19 cellular contexts compared by ENCODE assay signal in the genomic region with DNA sequence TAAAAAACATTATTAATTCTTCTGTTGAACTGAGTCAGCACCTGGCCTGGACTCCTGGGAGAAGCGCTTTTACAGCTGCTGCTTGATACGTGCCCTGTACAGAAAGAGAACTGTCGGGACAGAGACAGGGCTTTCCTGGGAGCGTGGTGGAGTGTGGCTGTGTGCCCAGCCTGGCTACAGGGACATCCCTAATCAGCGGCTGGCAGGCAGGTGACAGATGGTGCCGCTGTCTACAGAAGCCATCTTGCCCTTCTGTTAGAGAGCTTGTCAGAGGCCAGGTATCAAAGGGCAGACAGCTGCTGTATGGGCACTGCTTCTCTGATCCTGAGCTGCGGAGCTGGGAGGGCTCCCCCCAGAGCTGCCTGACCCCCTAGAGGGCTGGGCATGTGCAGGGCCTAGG.
DNase-seq lines count a peak whose midpoint lies in the region; ATAC-seq and TF ChIP-seq lines count a peak whose summit lies in the region.
"Had no signal": no experiment of that assay in that cellular context is flagged by ENCODE, and none has a peak within 500 bp of the region (broad histone marks: within the 10 kb centered on the region; RNA-seq: fewer than 3 reads in every experiment).

No MANE protein-coding gene starts in this region.

- WGBS in endodermal cell (ENCODE audit: insufficient coverage in 1 of 2, insufficient read length in 1 of 2), 2 experiments, result 93 to 98% methylated on average over 6 to 7 of the region's 7 CpGs

- no peak overlapping the region for H3K9ac ChIP-seq in endodermal cell (ENCODE audit: extremely low read depth, low read length, poor library complexity, severe bottlenecking)

- no peak overlapping the region for H3K4me3 ChIP-seq in endodermal cell (ENCODE audit: low read length)
- H3K4me3 ChIP-seq: right lobe of liver, thyroid gland had no signal

- H3K27me3 ChIP-seq in endodermal cell (ENCODE audit: control insufficient read depth, insufficient read depth, low read length, poor library complexity, severe bottlenecking), result no peaks in the 10 kb centered on the region
- H3K27me3 ChIP-seq: right lobe of liver, thyroid gland had no signal

- peaks cover 14% of the 10 kb centered on the region for H3K4me1 ChIP-seq in endodermal cell (ENCODE audit: control insufficient read depth, insufficient read depth, low read length)
- H3K4me1 ChIP-seq: Caco-2, right lobe of liver, thyroid gland had no signal

- H3K9me3 Mint-ChIP-seq in endodermal cell, result peaks cover 9% of the 10 kb centered on the region
- H3K9me3 Mint-ChIP-seq: natural killer cell treated with Interleukin-12 subunit alpha and Interleukin-12 subunit beta and Interleukin-15 and Interleukin-18, amount 100 ng/mL, for 72 hours had no signal

- peaks cover 5% of the 10 kb centered on the region for H3K9me3 ChIP-seq in endodermal cell (ENCODE audit: control insufficient read depth, low read length)
- H3K9me3 ChIP-seq: Caco-2, right lobe of liver, thyroid gland had no signal

- TF ChIP-seq CTCF in endodermal cell (conservative IDR thresholded peaks at IDR 0.05), result no peak

- no peaks in the 10 kb centered on the region for H3K36me3 ChIP-seq in endodermal cell (ENCODE audit: control insufficient read depth, insufficient read depth, low read length)
- H3K36me3 ChIP-seq: right lobe of liver, thyroid gland had no signal

- H3K4me3 Mint-ChIP-seq in endodermal cell, result no peak overlapping the region
- H3K4me3 Mint-ChIP-seq: activated CD4-positive, alpha-beta T cell treated with anti-CD3 and anti-CD28 coated beads for 36 hours; natural killer cell treated with Interleukin-12 subunit alpha and Interleukin-12 subunit beta and Interleukin-15 and Interleukin-18, amount 100 ng/mL, for 72 hours had no signal

- peaks cover 24% of the 10 kb centered on the region for H3K36me3 Mint-ChIP-seq in endodermal cell (ENCODE audit: low read depth)
- H3K36me3 Mint-ChIP-seq: activated naive CD4-positive, alpha-beta T cell treated with anti-CD3 and anti-CD28 coated beads, Interleukin-2, amount 50 U/mL, for 72 hours; natural killer cell treated with Interleukin-12 subunit alpha and Interleukin-12 subunit beta and Interleukin-15 and Interleukin-18, amount 100 ng/mL, for 72 hours had no signal

- H3K4me1 Mint-ChIP-seq in endodermal cell, result peaks cover 23% of the 10 kb centered on the region
- H3K4me1 Mint-ChIP-seq: activated CD4-positive, alpha-beta T cell treated with anti-CD3 and anti-CD28 coated beads for 36 hours had no signal

- no peak overlapping the region for H3K27ac Mint-ChIP-seq in endodermal cell
- H3K27ac Mint-ChIP-seq: activated CD4-positive, alpha-beta T cell treated with anti-CD3 and anti-CD28 coated beads for 36 hours; activated naive CD4-positive, alpha-beta T cell treated with anti-CD3 and anti-CD28 coated beads, Interleukin-2, amount 50 U/mL, for 72 hours; natural killer cell treated with Interleukin-12 subunit alpha and Interleukin-12 subunit beta and Interleukin-15 and Interleukin-18, amount 100 ng/mL, for 72 hours had no signal

- no peak overlapping the region for H3K27ac ChIP-seq in endodermal cell (ENCODE audit: low read depth, low read length)
- H3K27ac ChIP-seq: right lobe of liver, thyroid gland had no signal

- H3K27me3 Mint-ChIP-seq in endodermal cell (ENCODE audit: insufficient read depth), result no peaks in the 10 kb centered on the region
- H3K27me3 Mint-ChIP-seq: activated CD4-positive, alpha-beta T cell treated with anti-CD3 and anti-CD28 coated beads for 36 hours had no signal

- peak; percentile 24 for DNase-seq in Ammon's horn (ENCODE audit: low spot score)
- peak; percentile 93 for DNase-seq in NCI-H1105 (lab: John Stamatoyannopoulos, UW)
- DNase-seq in NCI-H82 treated with DMSO at 0.1 percent for 48 hours (lab: John Stamatoyannopoulos, UW; ENCODE audit: unreplicated experiment), result peak; percentile 38
- peak; percentile 52 for DNase-seq in left ventricle myocardium superior
- DNase-seq in endodermal cell, result no peak
- DNase-seq in MV-4-11 (lab: John Stamatoyannopoulos, UW), result no peak
- no peak for DNase-seq in activated CD4-positive, CD25-positive, alpha-beta regulatory T cell treated with anti-CD3 and anti-CD28 coated beads, Interleukin-2, amount 50 U/mL, for 72 hours
- DNase-seq: activated CD4-positive, alpha-beta T cell treated with anti-CD3 and anti-CD28 coated beads for 36 hours; Caco-2; effector CD4-positive, alpha-beta T cell; NK-92 treated with Interleukin-12 subunit alpha and Interleukin-12 subunit beta, amount 100 ng/mL, for 24 hours; right lobe of liver; SIG-M5; stimulated activated CD4-positive, alpha-beta T cell treated with anti-CD3 and anti-CD28 coated beads, Interleukin-4, amount 100 ng/mL, for 4 hours; T-helper 9 cell; thyroid gland had no signal

- intact Hi-C loops in left ventricle myocardium superior (cut with micrococcal nuclease), result loop anchor here (10.0 kb wide), 1 partner anchor 434 kb away; no protein-coding TSS in a partner anchor

- ATAC-seq in left ventricle myocardium superior (peak; percentile 75), GM21723 (IDR thresholded peaks at IDR 0.05; ENCODE audit: unreplicated experiment) (no peak)
- ATAC-seq: activated CD4-positive, alpha-beta T cell treated with anti-CD3 and anti-CD28 coated beads for 36 hours; activated naive CD4-positive, alpha-beta T cell treated with anti-CD3 and anti-CD28 coated beads, Interleukin-2, amount 50 U/mL, for 72 hours; natural killer cell treated with Interleukin-12 subunit alpha and Interleukin-12 subunit beta and Interleukin-15 and Interleukin-18, amount 100 ng/mL, for 72 hours; right lobe of liver had no signal

Comparison
In these comparisons a context has a peak if more than half of its experiments do, and no peak if none do; other contexts are left out.
1. DNase-seq: peak in Ammon's horn (single experiment), NCI-H1105 (single experiment), NCI-H82 treated with DMSO at 0.1 percent for 48 hours (single experiment) and left ventricle myocardium superior (single experiment); none in endodermal cell (single experiment), MV-4-11 (single experiment) and activated CD4-positive, CD25-positive, alpha-beta regulatory T cell treated with anti-CD3 and anti-CD28 coated beads, Interleukin-2, amount 50 U/mL, for 72 hours (single experiment).